ENCODE assay signal across 18 cellular contexts in genomic region chr17:82416771-82417170, GRCh38. TPM values are rescaled to one million over a fixed set of nuclear protein-coding genes. Genes with fewer than 3 reads are reported as not detected.
DNase-seq lines count a peak whose midpoint lies in the region; ATAC-seq and TF ChIP-seq lines count a peak whose summit lies in the region.
"Had no signal": no experiment of that assay in that cellular context is flagged by ENCODE, and none has a peak within 500 bp of the region (broad histone marks: within the 10 kb centered on the region; RNA-seq: fewer than 3 reads in every experiment).

No MANE protein-coding gene starts in this region.

- peak; percentile 40 for TF ChIP-seq CTCF in brain microvascular endothelial cell (IDR thresholded peaks at IDR 0.05; ENCODE audit: low read depth, low read length, missing control alignments)
- peak; percentile 23 for TF ChIP-seq CTCF in progenitor cell of endocrine pancreas (IDR thresholded peaks at IDR 0.05; ENCODE audit: unreplicated experiment)

- H3K79me2 ChIP-seq in Karpas-422 (ENCODE audit: low read length) = 0 out of 2 replicates have a peak, but pooled peaks cover 6% of the 10 kb centered on the region

- no peak overlapping the region for H3K27ac Mint-ChIP-seq in progenitor cell of endocrine pancreas
- H3K27ac Mint-ChIP-seq: activated CD4-positive, alpha-beta T cell treated with anti-CD3 and anti-CD28 coated beads, Interleukin-2, amount 10 ng/mL, durations not matched to agents 7 days and 5 days had no signal

- H3K27me3 ChIP-seq in Karpas-422 (ENCODE audit: low read length) = no peaks in the 10 kb centered on the region
- H3K27me3 ChIP-seq in brain microvascular endothelial cell (replicated peaks) = no peaks in the 10 kb centered on the region
- H3K27me3 ChIP-seq: BLaER1 treated with 17β-estradiol and CSF1 and Interleukin-3, amounts not matched to agents 10 nM and 100 nM; breast epithelium had no signal

- H3K9me2 ChIP-seq in Karpas-422 (replicated peaks; ENCODE audit: insufficient read depth, low read length) = no peaks in the 10 kb centered on the region

- peaks cover 15% of the 10 kb centered on the region for H3K36me3 Mint-ChIP-seq in progenitor cell of endocrine pancreas (ENCODE audit: insufficient read depth)

- no peak overlapping the region for H3K4me3 Mint-ChIP-seq in progenitor cell of endocrine pancreas (ENCODE audit: low read depth)

- peak; percentile 45 for DNase-seq in activated CD4-positive, alpha-beta T cell treated with anti-CD3 and anti-CD28 coated beads for 48 hours
- no peak for DNase-seq in activated CD4-positive, alpha-beta T cell treated with anti-CD3 and anti-CD28 coated beads, Interleukin-2, amount 50 U/mL, for 1 hour
- peak; percentile 58 for DNase-seq in Karpas-422
- DNase-seq in brain microvascular endothelial cell = no peak
- DNase-seq in progenitor cell of endocrine pancreas (ENCODE audit: low spot score, unreplicated experiment) = no peak
- DNase-seq: activated CD4-positive, alpha-beta T cell treated with anti-CD3 and anti-CD28 coated beads, Interleukin-2, amount 10 ng/mL, durations not matched to agents 7 days and 5 days; activated effector memory CD4-positive, alpha-beta T cell treated with anti-CD3 and anti-CD28 coated beads, Interleukin-2, amount 50 U/mL, for 16 hours; hypothalamus; NCI-H1105; small intestine; T-cell had no signal

- peaks cover 5% of the 10 kb centered on the region for H3K4me1 Mint-ChIP-seq in progenitor cell of endocrine pancreas (ENCODE audit: low read depth)

- H2AFZ ChIP-seq in Karpas-422 (ENCODE audit: low read length) = no peak overlapping the region

- H3K36me3 ChIP-seq in Karpas-422 (ENCODE audit: insufficient read depth, low read length) = no peaks in the 10 kb centered on the region
- no peaks in the 10 kb centered on the region for H3K36me3 ChIP-seq in brain microvascular endothelial cell (replicated peaks)
- H3K36me3 ChIP-seq: breast epithelium had no signal

- in situ Hi-C loops in brain microvascular endothelial cell (cut with HindIII; ENCODE audit: low pct_ligation_motif_present, low sequenced_read_pairs) = loop anchor here (10.0 kb wide), 1 partner anchor 72 kb away; no protein-coding TSS in a partner anchor

- no peak overlapping the region for H3K9ac ChIP-seq in Karpas-422 (ENCODE audit: low read length)
- H3K9ac ChIP-seq: BLaER1 treated with 17β-estradiol and CSF1 and Interleukin-3, amounts not matched to agents 10 nM and 100 nM had no signal

- H3K4me1 ChIP-seq in Karpas-422 (ENCODE audit: low read length) = peaks cover 17% of the 10 kb centered on the region

- H3K27me3 Mint-ChIP-seq in progenitor cell of endocrine pancreas = no peaks in the 10 kb centered on the region
- H3K27me3 Mint-ChIP-seq: activated CD4-positive, alpha-beta T cell treated with anti-CD3 and anti-CD28 coated beads, Interleukin-2, amount 10 ng/mL, durations not matched to agents 7 days and 5 days; T-cell had no signal

- H3K27ac ChIP-seq in Karpas-422 (ENCODE audit: low read length) = no peak overlapping the region
- no peak overlapping the region for H3K27ac ChIP-seq in brain microvascular endothelial cell
- H3K27ac ChIP-seq: BLaER1 treated with 17β-estradiol and CSF1 and Interleukin-3, amounts not matched to agents 10 nM and 100 nM; breast epithelium had no signal

- H3K9me3 ChIP-seq in Karpas-422 (ENCODE audit: low read length) = no peaks in the 10 kb centered on the region
- H3K9me3 ChIP-seq: BLaER1 treated with 17β-estradiol and CSF1 and Interleukin-3, amounts not matched to agents 10 nM and 100 nM; breast epithelium had no signal

- no peak overlapping the region for H3K4me2 ChIP-seq in Karpas-422 (ENCODE audit: low read depth, low read length, poor library complexity, severe bottlenecking)

- H3K9me3 Mint-ChIP-seq in progenitor cell of endocrine pancreas (ENCODE audit: low read depth) = no peaks in the 10 kb centered on the region
- H3K9me3 Mint-ChIP-seq: activated CD4-positive, alpha-beta T cell treated with anti-CD3 and anti-CD28 coated beads, Interleukin-2, amount 10 ng/mL, durations not matched to agents 7 days and 5 days; T-cell had no signal

- peaks cover 18% of the 10 kb centered on the region; the same call in 1 of the 2 replicates for H4K20me1 ChIP-seq in Karpas-422 (ENCODE audit: insufficient read depth, low read depth, low read length)

- H3K4me3 ChIP-seq in Karpas-422 (ENCODE audit: low read length) (no peak overlapping the region), brain microvascular endothelial cell (ENCODE audit: low read depth, low read length) (no peak overlapping the region)

- ATAC-seq in GM21825 (IDR thresholded peaks at IDR 0.05; ENCODE audit: unreplicated experiment) (no peak), HG03025 (IDR thresholded peaks at IDR 0.05; ENCODE audit: low FRiP score, unreplicated experiment) (no peak), GM21423 (IDR thresholded peaks at IDR 0.05; ENCODE audit: unreplicated experiment) (no peak)
- ATAC-seq: T-cell had no signal

RNA-seq across cellular contexts. Expression of gene HEXD, which starts 1.4 kb away (rescaled TPM):
- 21.7 and 55.7 TPM in 2 replicates for total RNA-seq in Karpas-422 (2014; rRNA removed; shearing (Covaris generic); ENCODE audit: low replicate concordance)
- total RNA-seq in progenitor cell of endocrine pancreas = 76.7 and 86.4 TPM in 2 replicates

RNA-seq across cellular contexts. Expression of gene OGFOD3, which starts 1.6 kb away (rescaled TPM):
- 14.8 and 17.9 TPM in 2 replicates for total RNA-seq in Karpas-422 (2014; rRNA removed; shearing (Covaris generic); ENCODE audit: low replicate concordance)
- total RNA-seq in progenitor cell of endocrine pancreas = 31.3 and 31.4 TPM in 2 replicates

RNA-seq across cellular contexts. Expression of gene CYBC1, which starts 33.8 kb away (rescaled TPM):
- total RNA-seq in Karpas-422 (2014; rRNA removed; shearing (Covaris generic); ENCODE audit: low replicate concordance) = 92.4 and 147 TPM in 2 replicates
- 109 and 117 TPM in 2 replicates for total RNA-seq in progenitor cell of endocrine pancreas

RNA-seq across cellular contexts. Expression of gene NARF, which starts 41.8 kb away (rescaled TPM):
- total RNA-seq in Karpas-422 (2014; rRNA removed; shearing (Covaris generic); ENCODE audit: low replicate concordance) = 43.3 and 53.5 TPM in 2 replicates
- 86.9 and 94.0 TPM in 2 replicates for total RNA-seq in progenitor cell of endocrine pancreas

RNA-seq across cellular contexts. Expression of gene UTS2R, which starts 45.2 kb away (rescaled TPM):
- total RNA-seq in Karpas-422 (2014; rRNA removed; shearing (Covaris generic); ENCODE audit: low replicate concordance) = not detected in 2 replicates
- 0.22 TPM in 2 replicates for total RNA-seq in progenitor cell of endocrine pancreas
- total RNA-seq: activated CD4-positive, alpha-beta T cell treated with anti-CD3 and anti-CD28 coated beads, Interleukin-2, amount 10 ng/mL, durations not matched to agents 7 days and 5 days; G401; liver; T-cell had no signal

Comparison
In these comparisons a context has a peak if more than half of its experiments do, and no peak if none do; other contexts are left out.
1. DNase-seq: peak in activated CD4-positive, alpha-beta T cell treated with anti-CD3 and anti-CD28 coated beads for 48 hours (single experiment) and Karpas-422 (single experiment); none in activated CD4-positive, alpha-beta T cell treated with anti-CD3 and anti-CD28 coated beads, Interleukin-2, amount 50 U/mL, for 1 hour (single experiment), brain microvascular endothelial cell (single experiment) and progenitor cell of endocrine pancreas (single experiment).